8 cellular contexts compared by ENCODE assay signal in the genomic region with DNA sequence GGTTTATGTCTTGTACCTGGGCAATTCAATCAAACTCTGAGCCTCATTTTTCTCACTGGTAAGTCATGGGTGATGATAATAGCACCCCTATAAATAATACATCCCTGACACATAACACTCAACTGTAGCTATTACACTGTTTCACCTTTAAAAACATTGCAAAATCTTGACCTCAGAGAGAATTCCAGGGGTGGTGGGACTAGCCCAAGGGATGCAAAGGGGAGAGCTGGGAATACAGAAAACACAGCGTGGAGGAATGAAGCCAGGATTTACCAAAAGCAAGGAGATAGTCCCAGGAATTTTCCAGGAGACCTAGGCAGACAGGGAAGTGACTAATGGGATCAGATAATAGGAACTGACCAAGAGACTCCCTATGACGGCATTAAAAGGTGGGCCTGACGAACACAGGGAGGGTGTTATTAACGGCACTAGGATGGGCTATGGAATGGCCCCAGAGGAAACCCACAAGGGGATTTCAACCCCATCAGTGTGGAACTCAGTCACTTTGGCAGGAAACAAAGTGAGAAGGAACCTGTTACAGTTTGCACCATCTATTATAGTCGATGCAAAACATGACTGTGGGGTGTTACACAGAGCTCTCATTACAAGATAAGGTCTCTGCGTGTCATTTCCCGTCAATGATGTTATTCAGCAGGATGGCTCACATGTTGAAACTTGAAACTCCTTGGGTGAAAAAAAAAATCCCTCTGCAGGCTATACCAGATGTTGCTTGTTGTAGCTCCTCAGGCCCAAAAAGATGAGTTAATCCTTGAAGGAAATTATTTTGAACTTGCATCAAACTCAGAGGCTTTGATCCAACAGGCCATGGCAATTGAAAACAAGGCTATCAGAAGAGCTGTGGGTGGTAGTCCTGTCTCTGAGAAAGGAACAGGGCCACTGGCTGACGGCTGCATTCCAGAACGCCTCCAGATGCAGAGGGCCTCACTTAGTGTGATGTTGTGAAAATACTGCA. TPM values are rescaled to one million over a fixed set of nuclear protein-coding genes. Genes with fewer than 3 reads are reported as not detected.
DNase-seq lines count a peak whose midpoint lies in the region; ATAC-seq, FAIRE-seq and TF ChIP-seq lines count a peak whose summit lies in the region.

No MANE protein-coding gene starts in this region.

- H3K9me3 ChIP-seq in GM12878 (replicated peaks; ENCODE audit: control insufficient read depth, insufficient read depth, low read length) (no peaks in the 10 kb centered on the region; the same call in 2 of the 3 replicates), mesodermal cell (ENCODE audit: control insufficient read depth, low read length) (no peaks in the 10 kb centered on the region)

- 0 out of 6 replicates have a peak, but pooled peaks of 1 of the 3 experiments have one; percentile 2 for TF ChIP-seq CTCF in GM12878 (IDR thresholded peaks at IDR 0.05 in 2 of 3, conservative IDR thresholded peaks at IDR 0.05 in 1 of 3; ENCODE audit: control insufficient read depth in 2 of 3, extremely low read depth in 1 of 3, insufficient read depth in 1 of 3, low read depth in 3 of 3, low read length in 3 of 3)
- no peak for TF ChIP-seq CTCF in dorsolateral prefrontal cortex (IDR thresholded peaks at IDR 0.05 in 54 of 56, conservative IDR thresholded peaks at IDR 0.05 in 2 of 56; ENCODE audit: low read depth in 1 of 56, partially characterized antibody in 56 of 56)

- peak overlapping the region; percentile 99 for H3K4me2 ChIP-seq in GM12878 (ENCODE audit: control insufficient read depth, insufficient read depth)

- peak; percentile 66 for ATAC-seq in GM19468 (IDR thresholded peaks at IDR 0.05; ENCODE audit: extremely low read depth, unreplicated experiment)
- ATAC-seq in HG03520 (IDR thresholded peaks at IDR 0.05; ENCODE audit: unreplicated experiment): peak; percentile 66
- peak; percentile 69 for ATAC-seq in GM12878

- POLR2A ChIA-PET in GM12878 (lab: Charles Lee): interaction anchor here (0.7 to 2.0 kb wide), 9 partner anchors 13 to 543 kb away, joined by 3 to 5 read pairs (median 3); a partner anchor contains a TSS

- peak; percentile 94 for DNase-seq in GM04504 (ENCODE audit: low read depth)
- DNase-seq in GM12878 (ENCODE audit: low read depth, low spot score): peak; percentile 94
- no peak for DNase-seq in SKM-1 (lab: John Stamatoyannopoulos, UW; ENCODE audit: unreplicated experiment)
- no peak for DNase-seq in SHP77 treated with DMSO at 0.1 percent for 48 hours (lab: John Stamatoyannopoulos, UW)
- DNase-seq in dorsolateral prefrontal cortex: no peak

- peaks cover 93% of the 10 kb centered on the region for H3K79me2 ChIP-seq in GM12878 (ENCODE audit: control insufficient read depth, insufficient read depth, low read length)

- in situ Hi-C loops in GM12878 (cut with MboI): loop anchor here (10.0 to 25.0 kb wide), 3 partner anchors 799 to 1601 kb away; no protein-coding TSS in a partner anchor

- no peaks in the 10 kb centered on the region for H3K27me3 ChIP-seq in GM12878 (replicated peaks in 1 of 2; ENCODE audit: control insufficient read depth in 2 of 2, insufficient read depth in 2 of 2, low read length in 1 of 2)
- H3K27me3 ChIP-seq in dorsolateral prefrontal cortex: peaks cover 0 to 4% (median 0%) of the 10 kb centered on the region in 45 donors

- no peaks in the 10 kb centered on the region for H4K20me1 ChIP-seq in GM12878 (ENCODE audit: control insufficient read depth, insufficient read depth)

- no peak for TF ChIP-seq RAD21 in GM12878 (IDR thresholded peaks at IDR 0.05; ENCODE audit: insufficient read depth, low read depth, low read length)

- H3K27ac ChIP-seq in GM12878 (ENCODE audit: control insufficient read depth, insufficient read depth): peak overlapping the region; percentile 98
- peak overlapping the region; percentile 86 for H3K27ac ChIP-seq in mesodermal cell (ENCODE audit: low read depth, low read length, severe bottlenecking)
- H3K27ac ChIP-seq in dorsolateral prefrontal cortex: no peak overlapping the region

- H3K36me3 ChIP-seq in GM12878 (ENCODE audit: control insufficient read depth in 2 of 2, insufficient read depth in 2 of 2, low read length in 1 of 2) (peaks cover 0 to 13% of the 10 kb centered on the region in 2 experiments; a peak in 2 of 4 replicates), mesodermal cell (ENCODE audit: control insufficient read depth, insufficient read depth, low read length) (no peaks in the 10 kb centered on the region)

- H3K9ac ChIP-seq in GM12878 (ENCODE audit: control insufficient read depth, insufficient read depth, low read length): peak overlapping the region; percentile 77

- peak overlapping the region; percentile 28; the same call in 1 of the 2 replicates for H2AFZ ChIP-seq in GM12878 (ENCODE audit: control insufficient read depth, low read depth, low read length)

- SMC1A ChIA-PET in GM12878 (lab: Charles Lee; ENCODE audit: uncharacterized antibody, unreplicated experiment): interaction anchor here (0.5 to 10.7 kb wide), 23 partner anchors 7 to 843 kb away, joined by 3 to 98 read pairs (median 4); a partner anchor contains a TSS

- 21% methylated on average over 9 of the region's 9 CpGs for WGBS in GM12878 (ENCODE audit: insufficient coverage, insufficient replicate concordance, low lambda C conversion rate, missing lambda C conversion rate)
- 74 to 77% methylated on average over 7 of the region's 9 CpGs for WGBS in mesodermal cell (ENCODE audit: insufficient coverage in 2 of 2), 2 experiments

- intact Hi-C loops in GM12878 (cut with micrococcal nuclease; ENCODE audit: unreplicated experiment): loop anchor here (1.0 to 5.0 kb wide), 5 partner anchors 19 to 836 kb away; a partner anchor contains a TSS
- intact Hi-C loops in dorsolateral prefrontal cortex (cut with DNase I): no loop called here

- peak overlapping the region; percentile 64 for H3K4me3 ChIP-seq in GM12878
- no peak overlapping the region for H3K4me3 ChIP-seq in mesodermal cell (ENCODE audit: extremely low read depth, insufficient read depth, low read length, poor library complexity, severe bottlenecking)
- H3K4me3 ChIP-seq in dorsolateral prefrontal cortex: no peak overlapping the region

- peak; percentile 77 for TF ChIP-seq POLR2A in GM12878 (IDR thresholded peaks at IDR 0.05; ENCODE audit: low read depth, low read length)

- RAD21 ChIA-PET in GM12878 (lab: Charles Lee; ENCODE audit: unreplicated experiment): interaction anchor here (0.7 to 4.3 kb wide), 18 partner anchors 16 to 830 kb away, joined by 3 to 23 read pairs (median 4); a partner anchor contains a TSS

- peak; percentile 98 to 99 for TF ChIP-seq EP300 in GM12878 (IDR thresholded peaks at IDR 0.05; ENCODE audit: borderline replicate concordance in 1 of 2, control insufficient read depth in 1 of 2, low read depth in 2 of 2, low read length in 2 of 2)

- peak; percentile 41 for FAIRE-seq in GM12878 (lab: Jason Lieb, UNC)

- TSS peak; percentile 90 for BruUV-seq in GM12878 (replicated peaks; lab: Mats Ljungman, UMichigan)

- peaks cover 82% of the 10 kb centered on the region for H3K4me1 ChIP-seq in GM12878 (ENCODE audit: control insufficient read depth, insufficient read depth, low read length)
- H3K4me1 ChIP-seq in mesodermal cell (ENCODE audit: control insufficient read depth, insufficient read depth, low read length, poor library complexity, severe bottlenecking): peaks cover 18% of the 10 kb centered on the region

- CTCF ChIA-PET in GM12878 (lab: Yijun Ruan, JAX): interaction anchor here (0.7 to 7.9 kb wide), 20 partner anchors 17 to 880 kb away, joined by 3 to 72 read pairs (median 4); a partner anchor contains a TSS

TF ChIP-seq in GM12878, 131 proteins besides CTCF, POLR2A, EP300 and RAD21 (continues in another document):
- TF ChIP-seq ZBED1 (IDR thresholded peaks at IDR 0.05; ENCODE audit: borderline replicate concordance): peak; percentile 91
- TF ChIP-seq KDM1A (IDR thresholded peaks at IDR 0.05; ENCODE audit: borderline replicate concordance): no peak
- TF ChIP-seq SMAD1 (IDR thresholded peaks at IDR 0.05; ENCODE audit: low read depth, partially characterized antibody): no peak
- TF ChIP-seq, protein P1, sequence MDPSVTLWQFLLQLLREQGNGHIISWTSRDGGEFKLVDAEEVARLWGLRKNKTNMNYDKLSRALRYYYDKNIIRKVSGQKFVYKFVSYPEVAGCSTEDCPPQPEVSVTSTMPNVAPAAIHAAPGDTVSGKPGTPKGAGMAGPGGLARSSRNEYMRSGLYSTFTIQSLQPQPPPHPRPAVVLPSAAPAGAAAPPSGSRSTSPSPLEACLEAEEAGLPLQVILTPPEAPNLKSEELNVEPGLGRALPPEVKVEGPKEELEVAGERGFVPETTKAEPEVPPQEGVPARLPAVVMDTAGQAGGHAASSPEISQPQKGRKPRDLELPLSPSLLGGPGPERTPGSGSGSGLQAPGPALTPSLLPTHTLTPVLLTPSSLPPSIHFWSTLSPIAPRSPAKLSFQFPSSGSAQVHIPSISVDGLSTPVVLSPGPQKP (IDR thresholded peaks at IDR 0.05; ENCODE audit: low read depth, low read length): no peak
- no peak for TF ChIP-seq CBX3 (IDR thresholded peaks at IDR 0.05; ENCODE audit: borderline replicate concordance, low read depth)

RNA-seq across cellular contexts. Expression of a gene that starts 58.7 kb away (rescaled TPM):
- 283 and 300 TPM in 2 replicates for total RNA-seq in GM12878 (2013; cell fraction: nucleolus; rRNA removed)
- total RNA-seq in GM12878 (2014; rRNA removed): 34.0 and 41.1 TPM in 2 replicates
- 35.2 and 39.4 TPM in 2 replicates for total RNA-seq in GM12878 (2014; rRNA removed; fragmentation: Illumina TruSeq; extraction: Trizol)
- total RNA-seq in GM12878 (2021): 38.7 and 41.6 TPM in 2 replicates
- polyA plus RNA-seq in GM12878 (2011; ENCODE audit: low read depth): 17.1 TPM
- polyA plus RNA-seq in GM12878 (2011; rRNA removed): 58.7 and 67.3 TPM in 2 replicates
- polyA plus RNA-seq in GM12878 (2011; cell fraction: cytosol; rRNA removed): 25.7 and 35.5 TPM in 2 replicates
- 22.0 and 23.4 TPM in 2 replicates for polyA plus RNA-seq in GM12878 (2011; cell fraction: nucleus; rRNA removed)
- polyA plus RNA-seq in GM12878 (2012): 32.6 and 42.2 TPM in 2 replicates
- polyA plus RNA-seq in GM12878 (2014; fragmentation: Illumina TruSeq; extraction: Trizol): 32.9 and 57.7 TPM in 2 replicates
- polyA plus RNA-seq in GM12878 (2014; fragmentation: Nextera tagmentation; extraction: Ambion mirVana): 10 to 100 TPM; 22.4 to 34.8 TPM
- 45.9 and 47.2 TPM in 2 replicates for polyA plus RNA-seq in GM12878 (2014; rRNA removed)
- polyA plus RNA-seq in GM12878 (2016; fragmentation: Nextera tagmentation; extraction: Ambion mirVana): 10 to 100 TPM; 89.1 to 91.5 TPM
- polyA minus RNA-seq in GM12878 (2011; rRNA and poly(A)+ RNA removed): 76.8 and 90.8 TPM in 2 replicates
- polyA minus RNA-seq in GM12878 (2011; cell fraction: cytosol; rRNA and poly(A)+ RNA removed): 12.6 and 17.9 TPM in 2 replicates
- 56.1 and 123 TPM in 2 replicates for polyA minus RNA-seq in GM12878 (2011; cell fraction: nucleus; rRNA and poly(A)+ RNA removed)
- polyA plus RNA-seq in mesodermal cell (2013, experiment 1 of 2): 28.6 TPM
- 23.0 TPM for polyA plus RNA-seq in mesodermal cell (2013, experiment 2 of 2)
- 1 to 10 TPM; 1.5 to 7.6 (median 3.3) TPM for total RNA-seq in dorsolateral prefrontal cortex

Comparison
In these comparisons a context has a peak if more than half of its experiments do, and no peak if none do; other contexts are left out.
1. DNase-seq: peak in GM04504 (single experiment) and GM12878 (single experiment); none in SKM-1 (single experiment), SHP77 treated with DMSO at 0.1 percent for 48 hours (single experiment) and dorsolateral prefrontal cortex (0 of 10).
2. H3K27ac ChIP-seq: peak in GM12878 (single experiment) and mesodermal cell (single experiment); none in dorsolateral prefrontal cortex (0 of 59).
3. RNA of a gene that starts 58.7 kb away (total RNA-seq): 34.0 to 300 TPM in GM12878; 1.5 to 7.6 TPM in dorsolateral prefrontal cortex; every median in the first group is over 4 times any median in the second.
4. Peak in every context shown above with its lines, with median percentiles within 50 percentile points of each other: ATAC-seq.